In genomic region chr2:159735648-159736047, GRCh38 we compare ENCODE assay signal across 24 cellular contexts. TPM values are rescaled to one million over a fixed set of nuclear protein-coding genes. Genes with fewer than 3 reads are reported as not detected.
DNase-seq lines count a peak whose midpoint lies in the region; ATAC-seq, FAIRE-seq and TF ChIP-seq lines count a peak whose summit lies in the region.
"Had no signal": no experiment of that assay in that cellular context is flagged by ENCODE, and none has a peak within 500 bp of the region (broad histone marks: within the 10 kb centered on the region; RNA-seq: fewer than 3 reads in every experiment).

No MANE protein-coding gene starts in this region.

- dilution Hi-C loops in keratinocyte (cut with MboI; ENCODE audit: extremely low pct_ligation_motif_present, low sequenced_read_pairs), result no loop called here

- H3K9me3 Mint-ChIP-seq in activated T-cell treated with anti-CD3 and anti-CD28 coated beads, Interleukin-2, amount 50 U/mL, for 72 hours, result peaks cover 0 to 1% of the 10 kb centered on the region in 2 donors
- H3K9me3 Mint-ChIP-seq in GM23338, result no peaks in the 10 kb centered on the region
- no peaks in the 10 kb centered on the region for H3K9me3 Mint-ChIP-seq in astrocyte (ENCODE audit: unreplicated experiment)

- TF ChIP-seq CTCF in GM23338 (conservative IDR thresholded peaks at IDR 0.05; ENCODE audit: low read depth in 2 of 2), result no peak
- no peak for TF ChIP-seq CTCF in astrocyte (IDR thresholded peaks at IDR 0.05; ENCODE audit: insufficient read depth, low read depth, low read length)
- TF ChIP-seq CTCF in keratinocyte (optimal IDR thresholded peaks at IDR 0.05 in 1 of 3, IDR thresholded peaks at IDR 0.05 in 1 of 3, conservative IDR thresholded peaks at IDR 0.05 in 1 of 3; ENCODE audit: extremely low read depth in 1 of 3, insufficient read depth in 2 of 3, low read length in 3 of 3), result no peak

- FAIRE-seq in astrocyte (lab: Jason Lieb, UNC) (no peak), keratinocyte (lab: Jason Lieb, UNC) (peak; percentile 69)
- FAIRE-seq: A549, G401.6, HTR-8/SVneo, TTC549 had no signal

- no peaks in the 10 kb centered on the region for H3K4me1 ChIP-seq in GM23338 (ENCODE audit: insufficient read depth)
- H3K4me1 ChIP-seq in astrocyte (ENCODE audit: insufficient read depth, low read length), result peaks cover 6% of the 10 kb centered on the region
- H3K4me1 ChIP-seq in keratinocyte (ENCODE audit: control insufficient read depth, extremely low read depth, insufficient read depth, low read length), result peaks cover 39% of the 10 kb centered on the region
- H3K4me1 ChIP-seq: BE2C had no signal

- H4K20me1 ChIP-seq in GM23338 (replicated peaks; ENCODE audit: insufficient read depth) (peaks cover 39% of the 10 kb centered on the region), astrocyte (ENCODE audit: insufficient read depth, low read length) (peaks cover 84% of the 10 kb centered on the region), keratinocyte (ENCODE audit: control insufficient read depth, extremely low read depth, insufficient read depth, low read length) (peaks cover 16% of the 10 kb centered on the region)

- H2AFZ ChIP-seq in GM23338 (no peak overlapping the region), astrocyte (ENCODE audit: low read depth, low read length) (no peak overlapping the region), keratinocyte (ENCODE audit: control insufficient read depth, low read length) (no peak overlapping the region)

- H3K79me2 ChIP-seq in GM23338 (replicated peaks; ENCODE audit: insufficient read depth), result peaks cover 99% of the 10 kb centered on the region
- H3K79me2 ChIP-seq in astrocyte (ENCODE audit: insufficient read depth, low read length), result peaks cover 98% of the 10 kb centered on the region
- H3K79me2 ChIP-seq in keratinocyte (ENCODE audit: control insufficient read depth, insufficient read depth, low read length), result peaks cover 84% of the 10 kb centered on the region

- H3K36me3 Mint-ChIP-seq in activated T-cell treated with anti-CD3 and anti-CD28 coated beads, Interleukin-2, amount 50 U/mL, for 72 hours (ENCODE audit: insufficient read depth in 2 of 2), result peaks cover 6 to 27% of the 10 kb centered on the region in 2 donors
- H3K36me3 Mint-ChIP-seq in GM23338 (ENCODE audit: low read depth) (peaks cover 72% of the 10 kb centered on the region), astrocyte (ENCODE audit: low read depth, unreplicated experiment) (peaks cover 24% of the 10 kb centered on the region)

- H3K9me3 ChIP-seq in astrocyte (ENCODE audit: insufficient read depth, low read depth, low read length) (no peaks in the 10 kb centered on the region), keratinocyte (ENCODE audit: control insufficient read depth, low read depth, low read length) (no peaks in the 10 kb centered on the region)
- H3K9me3 ChIP-seq: A549, BE2C, esophagus squamous epithelium, gastroesophageal sphincter, uterus had no signal

- H3K27ac Mint-ChIP-seq in activated T-cell treated with anti-CD3 and anti-CD28 coated beads, Interleukin-2, amount 50 U/mL, for 72 hours, result peak overlapping the region; percentile 80
- peak overlapping the region; percentile 86 for H3K27ac Mint-ChIP-seq in GM23338
- peak overlapping the region; percentile 41 for H3K27ac Mint-ChIP-seq in astrocyte (ENCODE audit: unreplicated experiment)

- H3K4me2 ChIP-seq in GM23338 (no peak overlapping the region), astrocyte (ENCODE audit: low read length) (peak overlapping the region; percentile 4), keratinocyte (ENCODE audit: control insufficient read depth, extremely low read depth, insufficient read depth, low read depth, low read length) (peak overlapping the region; percentile 80)
- H3K4me2 ChIP-seq: A549 had no signal

- peaks cover 35% of the 10 kb centered on the region for H3K4me1 Mint-ChIP-seq in activated T-cell treated with anti-CD3 and anti-CD28 coated beads, Interleukin-2, amount 50 U/mL, for 72 hours (ENCODE audit: low read depth)
- no peaks in the 10 kb centered on the region for H3K4me1 Mint-ChIP-seq in GM23338
- peaks cover 31% of the 10 kb centered on the region for H3K4me1 Mint-ChIP-seq in astrocyte (ENCODE audit: low read depth, unreplicated experiment)

- no peak for ATAC-seq in activated T-cell treated with anti-CD3 and anti-CD28 coated beads, Interleukin-2, amount 50 U/mL, for 72 hours (replicated peaks in 1 of 2)
- ATAC-seq in GM23338, result no peak
- ATAC-seq in GM21529 (IDR thresholded peaks at IDR 0.05; ENCODE audit: unreplicated experiment), result no peak
- ATAC-seq: A549, gastroesophageal sphincter had no signal

- H3K4me3 ChIP-seq in GM23338 (no peak overlapping the region), astrocyte (ENCODE audit: insufficient read depth, low read depth, low read length) (no peak overlapping the region), keratinocyte (ENCODE audit: control insufficient read depth in 2 of 3, extremely low read depth in 1 of 3, insufficient read depth in 2 of 3, low read depth in 1 of 3, low read length in 3 of 3) (peak overlapping the region in 2 of 3 experiments; percentile 29 to 31)
- H3K4me3 ChIP-seq: A549, esophagus squamous epithelium, gastroesophageal sphincter, lung, uterus had no signal

- H3K9ac ChIP-seq in astrocyte (ENCODE audit: low read length) (peak overlapping the region; percentile 0), keratinocyte (ENCODE audit: control insufficient read depth, extremely low read depth, insufficient read depth, low read length) (peak overlapping the region; percentile 61)

- peaks cover 7% of the 10 kb centered on the region for H3K9me1 ChIP-seq in keratinocyte (ENCODE audit: control insufficient read depth, extremely low read depth, insufficient read depth, low read length)

- H3K36me3 ChIP-seq in GM23338 (ENCODE audit: insufficient read depth) (peaks cover 30% of the 10 kb centered on the region; the same call in 1 of the 2 replicates), astrocyte (ENCODE audit: insufficient read depth, low read length) (peaks cover 39% of the 10 kb centered on the region), keratinocyte (ENCODE audit: control insufficient read depth in 2 of 2, extremely low read depth in 1 of 2, insufficient read depth in 2 of 2, low read length in 2 of 2) (peaks cover 21 to 33% of the 10 kb centered on the region in 2 experiments)
- H3K36me3 ChIP-seq: uterus had no signal

- no peaks in the 10 kb centered on the region for H3K9me2 ChIP-seq in GM23338 (ENCODE audit: insufficient read depth)

- H3F3A ChIP-seq in GM23338 (replicated peaks; ENCODE audit: low read depth), result no peaks in the 10 kb centered on the region

- DNase-seq in activated T-cell treated with anti-CD3 and anti-CD28 coated beads, Interleukin-2, amount 50 U/mL, for 72 hours, result no peak
- DNase-seq in activated T-cell treated with anti-CD3 and anti-CD28 coated beads, Interleukin-2, amount 50 U/mL, for 48 hours, result no peak
- DNase-seq in GM23338 (ENCODE audit: low spot score) (no peak), astrocyte (ENCODE audit: low read depth) (no peak), keratinocyte (ENCODE audit: low read depth, low spot score) (no peak), NOMO-1 treated with dmso at 0.1 percent for 144 hours (lab: John Stamatoyannopoulos, UW; ENCODE audit: unreplicated experiment) (no peak), NCI-H2107 treated with DMSO at 0.1 percent for 48 hours (lab: John Stamatoyannopoulos, UW; ENCODE audit: unreplicated experiment) (no peak)
- DNase-seq: activated CD4-positive, alpha-beta T cell treated with anti-CD3 and anti-CD28 coated beads for 1 hour; BE2C; DMS53; effector CD4-positive, alpha-beta T cell; esophagus squamous epithelium; NCI-H1436 treated with DMSO at 0.1 percent for 48 hours; NCI-H2107; NCI-H524; SIG-M5; uterus had no signal

- peak overlapping the region in 1 of 2 donors; percentile 37 for H3K4me3 Mint-ChIP-seq in activated T-cell treated with anti-CD3 and anti-CD28 coated beads, Interleukin-2, amount 50 U/mL, for 72 hours
- H3K4me3 Mint-ChIP-seq in GM23338 (no peak overlapping the region), astrocyte (ENCODE audit: unreplicated experiment) (no peak overlapping the region)

- H3K27me3 Mint-ChIP-seq in activated T-cell treated with anti-CD3 and anti-CD28 coated beads, Interleukin-2, amount 50 U/mL, for 72 hours (ENCODE audit: low read depth), result no peaks in the 10 kb centered on the region
- H3K27me3 Mint-ChIP-seq in GM23338 (ENCODE audit: insufficient read depth, low read depth, poor library complexity) (peaks cover 3% of the 10 kb centered on the region), astrocyte (ENCODE audit: low read depth, unreplicated experiment) (no peaks in the 10 kb centered on the region)

- no peaks in the 10 kb centered on the region for H3K27me3 ChIP-seq in GM23338 (ENCODE audit: insufficient read depth)
- no peaks in the 10 kb centered on the region for H3K27me3 ChIP-seq in astrocyte (ENCODE audit: insufficient read depth, low read length)
- no peaks in the 10 kb centered on the region for H3K27me3 ChIP-seq in keratinocyte (ENCODE audit: control insufficient read depth, extremely low read depth, insufficient read depth, low read length)
- H3K27me3 ChIP-seq: BE2C, esophagus squamous epithelium, gastroesophageal sphincter, uterus had no signal

- H3K27ac ChIP-seq in GM23338 (ENCODE audit: low read depth), result peak overlapping the region; percentile 14; the same call in 1 of the 2 replicates
- peak overlapping the region; percentile 33 for H3K27ac ChIP-seq in astrocyte (ENCODE audit: low read depth, low read length)
- H3K27ac ChIP-seq in keratinocyte (ENCODE audit: control insufficient read depth, insufficient read depth, low read length), result peak overlapping the region; percentile 88
- H3K27ac ChIP-seq: esophagus squamous epithelium, gastroesophageal sphincter, uterus had no signal

TF ChIP-seq in GM23338, 12 proteins besides CTCF, POLR2A, EP300 and RAD21:
- TF ChIP-seq STAT1 (IDR thresholded peaks at IDR 0.05; ENCODE audit: unreplicated experiment), result no peak

RNA-seq across cellular contexts. Expression of gene MARCHF7, which starts 23.3 kb away (rescaled TPM):
- 100 to 1,000 TPM in 1 of 2 donors, 10 to 100 TPM in 1; 91.4 to 104 TPM for total RNA-seq in activated T-cell treated with anti-CD3 and anti-CD28 coated beads, Interleukin-2, amount 50 U/mL, for 72 hours
- 142 and 170 TPM in 2 replicates for total RNA-seq in GM23338 (2014; rRNA removed; shearing (Covaris generic))
- polyA plus RNA-seq in GM23338 (2016; fragmentation: Nextera tagmentation; extraction: Ambion mirVana) (74.2 and 101 TPM in 2 replicates), keratinocyte (52.0 to 89.4 TPM (median 52.9 TPM) in 3 replicates)
- 104 and 105 TPM in 2 replicates for total RNA-seq in astrocyte
- polyA plus RNA-seq in keratinocyte (2011; ENCODE audit: low read depth), result 100.0 TPM
- 27.6 and 68.4 TPM in 2 replicates for polyA plus RNA-seq in keratinocyte (2011; cell fraction: cytosol; rRNA removed)
- polyA plus RNA-seq in keratinocyte (2011; cell fraction: nucleus; rRNA removed), result 90.1 and 127 TPM in 2 replicates
- 69.9 and 70.9 TPM in 2 replicates for polyA plus RNA-seq in keratinocyte (2012; ENCODE audit: low replicate concordance)
- 16.1 to 70.5 TPM (median 33.6 TPM) in 3 replicates for polyA minus RNA-seq in keratinocyte
- polyA minus RNA-seq in keratinocyte (2011; cell fraction: cytosol; rRNA and poly(A)+ RNA removed), result 44.9 TPM
- polyA minus RNA-seq in keratinocyte (2011; cell fraction: nucleus; rRNA and poly(A)+ RNA removed), result 58.0 and 123 TPM in 2 replicates

Comparison
In these comparisons a context has a peak if more than half of its experiments do, and no peak if none do; other contexts are left out.
1. H3K27ac ChIP-seq: peak in every context shown above with its lines; median percentile 88 in keratinocyte; 33 in astrocyte; 14 in GM23338.
2. H3K4me3 ChIP-seq: peak in keratinocyte (2 of 3); none in GM23338 (single experiment) and astrocyte (single experiment).
3. Peak in every context shown above with its lines, with median percentiles within 50 percentile points of each other: H3K27ac Mint-ChIP-seq.